In the genomic region with DNA sequence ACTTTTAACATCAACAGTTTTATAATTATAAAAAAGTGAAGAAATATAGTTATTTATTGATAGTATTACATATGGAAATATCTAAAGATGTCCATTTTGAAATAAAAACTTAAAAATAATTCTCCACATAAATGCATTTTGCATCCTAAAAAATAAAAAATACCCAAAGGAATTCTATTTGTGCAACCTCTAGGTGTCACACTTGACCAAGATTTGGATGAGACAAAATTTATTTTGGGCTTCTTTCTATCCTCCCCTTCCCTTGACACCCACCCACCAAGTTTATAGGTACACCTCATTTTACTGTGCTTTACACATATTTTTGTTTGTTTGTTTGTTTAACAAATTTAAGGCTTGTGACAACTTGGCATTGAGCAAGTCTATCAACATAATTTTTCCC, we compare ENCODE assay signal across 10 cellular contexts. TPM values are rescaled to one million over a fixed set of nuclear protein-coding genes. Genes with fewer than 3 reads are reported as not detected.
DNase-seq lines count a peak whose midpoint lies in the region; ATAC-seq and TF ChIP-seq lines count a peak whose summit lies in the region.
"Had no signal": no experiment of that assay in that cellular context is flagged by ENCODE, and none has a peak within 500 bp of the region (broad histone marks: within the 10 kb centered on the region; RNA-seq: fewer than 3 reads in every experiment).

No MANE protein-coding gene starts in this region.

- no peak for ATAC-seq in PC-3
- ATAC-seq in HG03571 (IDR thresholded peaks at IDR 0.05; ENCODE audit: unreplicated experiment) = no peak
- ATAC-seq in GM18909 (IDR thresholded peaks at IDR 0.05; ENCODE audit: poor library complexity, unreplicated experiment) = no peak

- H3K9me3 ChIP-seq in PC-3 (ENCODE audit: low read length) = no peaks in the 10 kb centered on the region
- no peaks in the 10 kb centered on the region for H3K9me3 ChIP-seq in smooth muscle cell (replicated peaks; ENCODE audit: low read depth)

- no peaks in the 10 kb centered on the region for H3F3A ChIP-seq in PC-3 (ENCODE audit: low read length, unreplicated experiment)
- peaks cover 3% of the 10 kb centered on the region for H3F3A ChIP-seq in smooth muscle cell (ENCODE audit: low read depth)

- H3K36me3 ChIP-seq in PC-3 (ENCODE audit: low read depth, low read length) (no peaks in the 10 kb centered on the region), smooth muscle cell (ENCODE audit: low read depth) (no peaks in the 10 kb centered on the region)
- H3K36me3 ChIP-seq: BLaER1 treated with 17β-estradiol and CSF1 and Interleukin-3, amounts not matched to agents 10 nM and 100 nM had no signal

- intact Hi-C loops in PC-3 (cut with micrococcal nuclease) = loop anchor here (1.0 to 10.0 kb wide), 5 partner anchors 232 to 656 kb away; a partner anchor contains a TSS

- H3K9me2 ChIP-seq in PC-3 (replicated peaks; ENCODE audit: low read length) = no peaks in the 10 kb centered on the region

- POLR2A ChIA-PET in PC-3 (lab: Charles Lee; ENCODE audit: unreplicated experiment) = no interaction called here

- H3K4me3 ChIP-seq in PC-3 (ENCODE audit: low read length) (no peak overlapping the region), epithelial cell of proximal tubule (ENCODE audit: low read depth, low read length) (no peak overlapping the region), smooth muscle cell (no peak overlapping the region)
- H3K4me3 ChIP-seq: BLaER1 treated with 17β-estradiol and CSF1 and Interleukin-3, amounts not matched to agents 10 nM and 100 nM had no signal

- peak; percentile 74 for TF ChIP-seq CTCF in PC-3 (conservative IDR thresholded peaks at IDR 0.05; ENCODE audit: low read depth, low read length)
- peak; percentile 61 for TF ChIP-seq CTCF in epithelial cell of proximal tubule (conservative IDR thresholded peaks at IDR 0.05; ENCODE audit: low read depth, low read length)
- peak; percentile 60 for TF ChIP-seq CTCF in smooth muscle cell (IDR thresholded peaks at IDR 0.05; ENCODE audit: borderline replicate concordance, insufficient read depth, poor library complexity, severe bottlenecking)

- H3K79me2 ChIP-seq in PC-3 (ENCODE audit: low read length) (no peaks in the 10 kb centered on the region), smooth muscle cell (ENCODE audit: low read depth) (no peaks in the 10 kb centered on the region)

- CTCF ChIA-PET in PC-3 (lab: Charles Lee) = interaction anchor here (1.4 kb wide), 1 partner anchor 487 kb away, joined by 8 read pairs; no protein-coding TSS in a partner anchor

- peak; percentile 20 for DNase-seq in NCI-H345 (lab: John Stamatoyannopoulos, UW)
- no peak for DNase-seq in NCI-H345 treated with DMSO at 0.1 percent for 48 hours (lab: John Stamatoyannopoulos, UW; ENCODE audit: unreplicated experiment)
- peak; percentile 32 for DNase-seq in PC-3
- no peak for DNase-seq in epithelial cell of proximal tubule (ENCODE audit: low read depth)
- DNase-seq in smooth muscle cell (lab: John Stamatoyannopoulos, UW; ENCODE audit: unreplicated experiment) = no peak
- no peak for DNase-seq in medulla oblongata (ENCODE audit: extremely low spot score)
- DNase-seq: activated CD4-positive, CD25-positive, alpha-beta regulatory T cell had no signal

- H3K27ac ChIP-seq in PC-3 (ENCODE audit: low read length) (no peak overlapping the region), smooth muscle cell (ENCODE audit: low read depth) (no peak overlapping the region)
- H3K27ac ChIP-seq: BLaER1 treated with 17β-estradiol and CSF1 and Interleukin-3, amounts not matched to agents 10 nM and 100 nM had no signal

- BruUV-seq in PC-3 (replicated peaks; lab: Mats Ljungman, UMichigan) = no TSS peak

- H2AFZ ChIP-seq in PC-3 (ENCODE audit: low read length) = no peak overlapping the region
- H2AFZ ChIP-seq in smooth muscle cell (ENCODE audit: low read depth) = no peak overlapping the region

- H3K4me2 ChIP-seq in PC-3 (ENCODE audit: low read length) = no peak overlapping the region
- H3K4me2 ChIP-seq in smooth muscle cell = no peak overlapping the region
- H3K4me2 ChIP-seq: BLaER1 treated with 17β-estradiol and CSF1 and Interleukin-3, amounts not matched to agents 10 nM and 100 nM had no signal

- H3K9ac ChIP-seq in PC-3 (ENCODE audit: low read length) = no peak overlapping the region
- H3K9ac ChIP-seq in smooth muscle cell (ENCODE audit: low read depth) = no peak overlapping the region
- H3K9ac ChIP-seq: BLaER1 treated with 17β-estradiol and CSF1 and Interleukin-3, amounts not matched to agents 10 nM and 100 nM had no signal

- H3K27me3 ChIP-seq in PC-3 (ENCODE audit: low read length) = no peaks in the 10 kb centered on the region
- H3K27me3 ChIP-seq in smooth muscle cell (ENCODE audit: low read depth) = no peaks in the 10 kb centered on the region

- H4K20me1 ChIP-seq in PC-3 (ENCODE audit: low read length) = no peaks in the 10 kb centered on the region
- H4K20me1 ChIP-seq in smooth muscle cell (ENCODE audit: low read depth) = no peaks in the 10 kb centered on the region
- H4K20me1 ChIP-seq: BLaER1 treated with 17β-estradiol and CSF1 and Interleukin-3, amounts not matched to agents 10 nM and 100 nM had no signal

- no peaks in the 10 kb centered on the region for H3K4me1 ChIP-seq in PC-3 (ENCODE audit: insufficient read depth, low read length)
- H3K4me1 ChIP-seq in smooth muscle cell (ENCODE audit: low read depth) = peaks cover 28% of the 10 kb centered on the region

RNA-seq across cellular contexts. Expression of a gene that starts 3.3 kb away (rescaled TPM):
- total RNA-seq in PC-3 (2014; rRNA removed) (0.04 and 0.06 TPM in 2 replicates), epithelial cell of proximal tubule (0.94 and 2.0 TPM in 2 replicates), smooth muscle cell (1.7 and 2.7 TPM in 2 replicates)
- polyA plus RNA-seq in smooth muscle cell = 1.7 and 3.7 TPM in 2 replicates

Comparison
In these comparisons a context has a peak if more than half of its experiments do, and no peak if none do; other contexts are left out.
1. DNase-seq: peak in NCI-H345 (single experiment) and PC-3 (single experiment); none in NCI-H345 treated with DMSO at 0.1 percent for 48 hours (single experiment), epithelial cell of proximal tubule (single experiment), smooth muscle cell (single experiment) and medulla oblongata (single experiment).
2. Peak in every context shown above with its lines, with median percentiles within 50 percentile points of each other: CTCF ChIP-seq.